18 cellular contexts compared by ENCODE assay signal in the genomic region with DNA sequence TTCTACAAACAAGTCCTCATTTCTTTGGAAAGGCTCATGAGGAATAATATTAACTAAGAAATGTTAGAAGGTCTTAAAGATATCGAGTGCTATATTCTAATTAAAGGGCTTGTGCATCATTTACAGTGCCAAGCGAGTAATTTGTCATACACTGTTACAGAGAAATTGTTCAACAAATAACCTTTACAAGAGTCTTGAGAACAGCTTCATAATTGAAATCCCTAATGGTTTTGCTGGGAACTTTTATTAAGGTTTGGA.
A peak's percentile ranks its signal among the peaks of the same experiment; 100 is the strongest.
DNase-seq lines count a peak whose midpoint lies in the region; TF ChIP-seq lines count a peak whose summit lies in the region.
"Had no signal": no experiment of that assay in that cellular context is flagged by ENCODE, and none has a peak within 500 bp of the region (broad histone marks: within the 10 kb centered on the region; RNA-seq: fewer than 3 reads in every experiment).

No MANE protein-coding gene starts in this region.

- H3K36me3 ChIP-seq in ACC112 (ENCODE audit: insufficient read depth, low read length) (no peaks in the 10 kb centered on the region), mammary epithelial cell (ENCODE audit: insufficient read depth, low read length) (no peaks in the 10 kb centered on the region), left ventricle myocardium inferior (no peaks in the 10 kb centered on the region), osteoblast (ENCODE audit: insufficient read depth, low read length) (no peaks in the 10 kb centered on the region), OCI-LY7 (ENCODE audit: insufficient read depth, low read length) (no peaks in the 10 kb centered on the region)
- H3K36me3 ChIP-seq: SJSA1 had no signal

- H3K4me1 ChIP-seq in ACC112 (ENCODE audit: control insufficient read depth, insufficient read depth, low read length, unreplicated experiment) (peaks cover 20% of the 10 kb centered on the region), mammary epithelial cell (ENCODE audit: insufficient read depth, low read length) (peaks cover 16% of the 10 kb centered on the region), left ventricle myocardium inferior (peaks cover 17% of the 10 kb centered on the region), osteoblast (ENCODE audit: insufficient read depth, low read length) (no peaks in the 10 kb centered on the region), OCI-LY7 (ENCODE audit: insufficient read depth, low read length, poor library complexity, severe bottlenecking) (no peaks in the 10 kb centered on the region)
- H3K4me1 ChIP-seq: SJSA1 had no signal

- H3K9ac ChIP-seq in mammary epithelial cell (ENCODE audit: insufficient read depth, low read length): no peak overlapping the region

- no peaks in the 10 kb centered on the region for H3K9me3 Mint-ChIP-seq in activated CD4-positive, alpha-beta T cell treated with anti-CD3 and anti-CD28 coated beads, Interleukin-2, amount 10 ng/mL, durations not matched to agents 24 days and 14 days
- H3K9me3 Mint-ChIP-seq: GM23338 had no signal

- H3K27me3 ChIP-seq in ACC112 (ENCODE audit: insufficient read depth, low read length) (no peaks in the 10 kb centered on the region), mammary epithelial cell (ENCODE audit: insufficient read depth, low read length) (no peaks in the 10 kb centered on the region), left ventricle myocardium inferior (ENCODE audit: low read depth) (no peaks in the 10 kb centered on the region), osteoblast (ENCODE audit: insufficient read depth, low read length) (no peaks in the 10 kb centered on the region)

- WGBS in mammary epithelial cell (ENCODE audit: low coverage, missing lambda C conversion rate): 82% methylated on average over 2 of the region's 2 CpGs

- CTCF ChIA-PET in mammary epithelial cell (lab: Charles Lee; ENCODE audit: low non-redundant PET): no interaction called here
- CTCF ChIA-PET in OCI-LY7 (lab: Charles Lee; ENCODE audit: unreplicated experiment): no interaction called here

- H3K4me2 ChIP-seq in mammary epithelial cell (ENCODE audit: insufficient read depth, low read depth, low read length) (no peak overlapping the region), osteoblast (ENCODE audit: insufficient read depth, low read length) (no peak overlapping the region), OCI-LY7 (ENCODE audit: low read length) (no peak overlapping the region)
- H3K4me2 ChIP-seq: GM23338 had no signal

- no peaks in the 10 kb centered on the region for H3K4me1 Mint-ChIP-seq in activated CD4-positive, alpha-beta T cell treated with anti-CD3 and anti-CD28 coated beads, Interleukin-2, amount 10 ng/mL, durations not matched to agents 24 days and 14 days
- H3K4me1 Mint-ChIP-seq: GM23338 had no signal

- DNase-seq in DMS153 treated with DMSO at 0.1 percent for 48 hours (lab: John Stamatoyannopoulos, UW; ENCODE audit: unreplicated experiment) (peak; percentile 74), mammary epithelial cell (no peak), left ventricle myocardium inferior (no peak), amygdala (lab: John Stamatoyannopoulos, UW) (no peak), osteoblast (ENCODE audit: insufficient read length, low spot score, missing footprints) (no peak), OCI-LY7 (ENCODE audit: low spot score) (no peak)
- no peak for DNase-seq in activated CD4-positive, alpha-beta T cell treated with anti-CD3 and anti-CD28 coated beads, Interleukin-2, amount 10 ng/mL, durations not matched to agents 24 days and 14 days
- DNase-seq: AML-193, GF-D8, HCEC 1CT, Kasumi-1, MM.1S, NCI-H446, NCI-H526 treated with DMSO at 0.1 percent for 48 hours had no signal

- H3K27ac ChIP-seq in ACC112 (ENCODE audit: low read depth, low read length) (peak overlapping the region; percentile 68; the same call in 1 of the 2 replicates), mammary epithelial cell (ENCODE audit: insufficient read depth, low read depth, low read length) (peak overlapping the region; percentile 92), left ventricle myocardium inferior (replicated peaks) (peak overlapping the region; percentile 56), osteoblast (ENCODE audit: low read depth, low read length) (no peak overlapping the region), OCI-LY7 (ENCODE audit: low read depth, low read length, poor library complexity, severe bottlenecking) (no peak overlapping the region)
- H3K27ac ChIP-seq: C4-2B, SJSA1 had no signal

- BruUV-seq in mammary epithelial cell (replicated peaks; lab: Mats Ljungman, UMichigan) (no TSS peak), OCI-LY7 (replicated peaks; lab: Mats Ljungman, UMichigan) (no TSS peak)

- H3K9me2 ChIP-seq in OCI-LY7 (ENCODE audit: insufficient read depth, low read length): no peaks in the 10 kb centered on the region

- H3K4me3 Mint-ChIP-seq in activated CD4-positive, alpha-beta T cell treated with anti-CD3 and anti-CD28 coated beads, Interleukin-2, amount 10 ng/mL, durations not matched to agents 24 days and 14 days: no peak overlapping the region
- H3K4me3 Mint-ChIP-seq: GM23338 had no signal

- H3K79me2 ChIP-seq in ACC112 (ENCODE audit: control insufficient read depth, insufficient read depth, low read length, unreplicated experiment) (no peaks in the 10 kb centered on the region), mammary epithelial cell (ENCODE audit: insufficient read depth, low read length) (no peaks in the 10 kb centered on the region), osteoblast (ENCODE audit: insufficient read depth, low read length) (no peaks in the 10 kb centered on the region), OCI-LY7 (ENCODE audit: insufficient read depth, low read depth, low read length) (no peaks in the 10 kb centered on the region)

- intact Hi-C loops in mammary epithelial cell (cut with micrococcal nuclease): no loop called here
- intact Hi-C loops in left ventricle myocardium inferior (cut with micrococcal nuclease): loop anchor here (5.0 kb wide), 1 partner anchor 67 kb away; no protein-coding TSS in a partner anchor
- intact Hi-C loops in activated CD4-positive, alpha-beta T cell treated with anti-CD3 and anti-CD28 coated beads, Interleukin-2, amount 10 ng/mL, durations not matched to agents 24 days and 14 days (cut with micrococcal nuclease): no loop called here
- intact Hi-C loops in OCI-LY7 (cut with micrococcal nuclease; ENCODE audit: unreplicated experiment): no loop called here

- no peaks in the 10 kb centered on the region for H3K27me3 Mint-ChIP-seq in activated CD4-positive, alpha-beta T cell treated with anti-CD3 and anti-CD28 coated beads, Interleukin-2, amount 10 ng/mL, durations not matched to agents 24 days and 14 days

- no peak overlapping the region for H3K27ac Mint-ChIP-seq in activated CD4-positive, alpha-beta T cell treated with anti-CD3 and anti-CD28 coated beads, Interleukin-2, amount 10 ng/mL, durations not matched to agents 24 days and 14 days
- H3K27ac Mint-ChIP-seq: GM23338 had no signal

- dilution Hi-C loops in mammary epithelial cell (cut with HindIII; ENCODE audit: low sequenced_read_pairs): no loop called here

- H3K9me3 ChIP-seq in mammary epithelial cell (replicated peaks; ENCODE audit: insufficient read depth, low read length) (no peaks in the 10 kb centered on the region), left ventricle myocardium inferior (replicated peaks) (no peaks in the 10 kb centered on the region), osteoblast (ENCODE audit: low read depth, low read length) (no peaks in the 10 kb centered on the region), OCI-LY7 (ENCODE audit: low read length) (no peaks in the 10 kb centered on the region)
- H3K9me3 ChIP-seq: SJSA1 had no signal

- POLR2A ChIA-PET in OCI-LY7 (lab: Charles Lee): interaction anchor here (0.7 kb wide), 1 partner anchor 1350 kb away, joined by 4 read pairs; no protein-coding TSS in a partner anchor

- TF ChIP-seq CTCF in mammary epithelial cell (conservative IDR thresholded peaks at IDR 0.05 in 1 of 2, IDR thresholded peaks at IDR 0.05 in 1 of 2; ENCODE audit: extremely low read depth in 1 of 2, insufficient read depth in 1 of 2, low read depth in 1 of 2, low read length in 2 of 2) (no peak), left ventricle myocardium inferior (IDR thresholded peaks at IDR 0.05; ENCODE audit: borderline replicate concordance) (no peak), osteoblast (IDR thresholded peaks at IDR 0.05; ENCODE audit: extremely low read depth, low read depth, low read length) (no peak), OCI-LY7 (conservative IDR thresholded peaks at IDR 0.05; ENCODE audit: low read length) (no peak)

- H4K20me1 ChIP-seq in mammary epithelial cell (ENCODE audit: insufficient read depth, low read length) (no peaks in the 10 kb centered on the region), osteoblast (ENCODE audit: insufficient read depth, low read length) (no peaks in the 10 kb centered on the region), OCI-LY7 (ENCODE audit: insufficient read depth, low read length) (no peaks in the 10 kb centered on the region)

- H2AFZ ChIP-seq in ACC112 (ENCODE audit: low read length, unreplicated experiment): peak overlapping the region; percentile 5
- no peak overlapping the region for H2AFZ ChIP-seq in mammary epithelial cell (ENCODE audit: low read depth, low read length)
- H2AFZ ChIP-seq in osteoblast (ENCODE audit: low read length): no peak overlapping the region
- H2AFZ ChIP-seq in OCI-LY7 (ENCODE audit: low read length): no peak overlapping the region
- H2AFZ ChIP-seq: GM23338 had no signal

- in situ Hi-C loops in mammary epithelial cell (cut with MboI; ENCODE audit: low sequenced_read_pairs in 2 of 2): no loop called here

- H3K4me3 ChIP-seq in ACC112 (ENCODE audit: low read depth, low read length) (no peak overlapping the region), mammary epithelial cell (replicated peaks in 1 of 3; ENCODE audit: insufficient read depth in 1 of 3, low read depth in 2 of 3, low read length in 3 of 3) (no peak overlapping the region), left ventricle myocardium inferior (no peak overlapping the region), osteoblast (ENCODE audit: insufficient read depth, low read length) (no peak overlapping the region), OCI-LY7 (ENCODE audit: low read depth, low read length, poor library complexity, severe bottlenecking) (no peak overlapping the region)
- H3K4me3 ChIP-seq: GM23338, SJSA1 had no signal

- H3K36me3 Mint-ChIP-seq in activated CD4-positive, alpha-beta T cell treated with anti-CD3 and anti-CD28 coated beads, Interleukin-2, amount 10 ng/mL, durations not matched to agents 24 days and 14 days (ENCODE audit: low read depth): no peaks in the 10 kb centered on the region

Comparison
In these comparisons a context has a peak if more than half of its experiments do, and no peak if none do; other contexts are left out.
1. H3K27ac ChIP-seq: peak in ACC112 (single experiment), mammary epithelial cell (single experiment) and left ventricle myocardium inferior (single experiment); none in osteoblast (single experiment) and OCI-LY7 (single experiment).